Comparison of ENCODE assay signal across 30 cellular contexts in the genomic region with DNA sequence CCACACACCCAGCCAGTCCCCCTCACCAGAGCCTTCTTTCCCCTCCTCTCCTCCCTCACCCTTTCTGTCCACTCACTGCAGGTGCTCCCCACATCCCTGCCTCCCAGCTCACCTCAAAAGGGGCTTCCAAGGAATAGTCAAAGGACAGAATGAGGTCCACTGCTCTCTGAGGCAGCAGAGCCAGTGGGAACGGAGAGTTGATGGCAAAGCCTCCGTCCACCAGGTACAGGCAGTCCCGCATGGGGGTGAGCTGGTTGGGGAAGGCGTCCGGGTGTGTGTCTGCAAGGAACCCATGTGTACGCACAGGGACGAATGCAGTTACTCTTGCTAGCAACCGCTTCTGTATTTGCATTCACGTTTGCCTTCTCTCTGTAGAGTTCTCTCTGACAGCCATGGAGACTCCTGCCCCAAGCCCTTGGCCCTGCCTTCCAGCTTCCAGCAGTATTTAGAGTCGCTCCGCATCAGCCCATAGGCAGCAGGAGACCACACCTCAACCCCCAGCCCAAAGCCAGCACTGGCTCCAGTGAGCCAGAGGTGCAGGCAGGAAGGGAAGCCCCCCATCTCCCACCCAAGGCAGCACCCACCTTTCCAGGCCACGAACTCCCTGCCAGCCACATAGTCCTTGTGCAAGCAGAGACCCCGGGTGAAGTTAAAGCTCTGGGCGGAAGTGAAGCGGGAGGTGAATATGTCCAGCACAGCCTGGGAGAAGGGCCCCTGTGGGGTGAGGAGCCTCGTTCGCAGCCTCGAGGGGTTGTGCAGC. TPM values are rescaled to one million over a fixed set of nuclear protein-coding genes. Genes with fewer than 3 reads are reported as not detected.
"Had no signal": no experiment of that assay in that cellular context is flagged by ENCODE, and none has a peak within 500 bp of the region (broad histone marks: within the 10 kb centered on the region; RNA-seq: fewer than 3 reads in every experiment).

No MANE protein-coding gene starts in this region.

- H3K4me1 Mint-ChIP-seq: activated T-helper 17 cell treated with anti-CD3 and anti-CD28 coated beads, Interleukin-2, amount 50 U/mL, for 72 hours; brain; stimulated activated effector memory CD8-positive, alpha-beta T cell treated with anti-CD3 and anti-CD28 coated beads, Interleukin-12 subunit alpha, Interleukin-12 subunit beta, amount 100 ng/mL, for 72 hours had no signal

- H3K4me3 Mint-ChIP-seq: activated T-cell treated with anti-CD3 and anti-CD28 coated beads, Interleukin-2, amount 50 U/mL, for 24 hours; activated T-helper 17 cell treated with anti-CD3 and anti-CD28 coated beads, Interleukin-2, amount 50 U/mL, for 72 hours; brain; naive thymus-derived CD8-positive, alpha-beta T cell; stimulated activated effector memory CD8-positive, alpha-beta T cell treated with anti-CD3 and anti-CD28 coated beads, Interleukin-12 subunit alpha, Interleukin-12 subunit beta, amount 100 ng/mL, for 72 hours; stimulated activated naive CD8-positive, alpha-beta T cell treated with anti-CD3 and anti-CD28 coated beads, Interleukin-15, amount 100 ng/mL, for 72 hours had no signal

- H3K27me3 ChIP-seq: left lung, pancreas, transverse colon, vagina had no signal

- H3K27me3 Mint-ChIP-seq: activated T-helper 17 cell treated with anti-CD3 and anti-CD28 coated beads, Interleukin-2, amount 50 U/mL, for 72 hours; stimulated activated naive CD8-positive, alpha-beta T cell treated with anti-CD3 and anti-CD28 coated beads, Interleukin-15, amount 100 ng/mL, for 72 hours had no signal

- FAIRE-seq: pancreas, TTC549 had no signal

- H3K27ac ChIP-seq: foreskin keratinocyte, left lung, pancreas, skin epidermis, transverse colon, vagina, WERI-Rb-1 had no signal

- DNase-seq: activated CD4-positive, alpha-beta T cell treated with anti-CD3 and anti-CD28 coated beads for 1 hour; activated CD4-positive, alpha-beta T cell treated with anti-CD3 and anti-CD28 coated beads, Interleukin-2, amount 50 U/mL, for 4 hours; activated CD8-positive, alpha-beta memory T cell treated with anti-CD3 and anti-CD28 coated beads for 24 hours; activated CD8-positive, alpha-beta memory T cell treated with anti-CD3 and anti-CD28 coated beads, Interleukin-2, amount 50 U/mL, for 4 hours; activated naive CD4-positive, alpha-beta T cell treated with Interleukin-2 at 50 U/mL for 16 hours; activated T-cell treated with anti-CD3 and anti-CD28 coated beads, Interleukin-2, amount 50 U/mL, for 24 hours; caudate nucleus; dermis blood vessel endothelial cell; effector CD8-positive, alpha-beta T cell; foreskin keratinocyte; kidney glomerular epithelial cell; left lung; right cardiac atrium; stimulated activated CD4-positive, alpha-beta T cell treated with anti-CD3 and anti-CD28 coated beads, Interleukin-2, amount 100 ng/mL, for 24 hours; stimulated activated naive CD8-positive, alpha-beta T cell treated with anti-CD3 and anti-CD28 coated beads, Interleukin-15, amount 100 ng/mL, for 72 hours; T-helper 1 cell; transverse colon; WERI-Rb-1 had no signal

- H3K36me3 Mint-ChIP-seq: brain; naive thymus-derived CD8-positive, alpha-beta T cell; stimulated activated effector memory CD8-positive, alpha-beta T cell treated with anti-CD3 and anti-CD28 coated beads, Interleukin-12 subunit alpha, Interleukin-12 subunit beta, amount 100 ng/mL, for 72 hours had no signal

- H3K9me3 Mint-ChIP-seq: activated T-cell treated with anti-CD3 and anti-CD28 coated beads, Interleukin-2, amount 50 U/mL, for 24 hours; activated T-helper 17 cell treated with anti-CD3 and anti-CD28 coated beads, Interleukin-2, amount 50 U/mL, for 72 hours; naive thymus-derived CD8-positive, alpha-beta T cell; stimulated activated effector memory CD8-positive, alpha-beta T cell treated with anti-CD3 and anti-CD28 coated beads, Interleukin-12 subunit alpha, Interleukin-12 subunit beta, amount 100 ng/mL, for 72 hours; stimulated activated naive CD8-positive, alpha-beta T cell treated with anti-CD3 and anti-CD28 coated beads, Interleukin-15, amount 100 ng/mL, for 72 hours had no signal

- H3K9me3 ChIP-seq: left lung, pancreas, transverse colon, vagina had no signal

- H3K4me1 ChIP-seq: foreskin keratinocyte, left lung, pancreas, vagina had no signal

- ATAC-seq: activated T-helper 17 cell treated with anti-CD3 and anti-CD28 coated beads, Interleukin-2, amount 50 U/mL, for 72 hours; foreskin keratinocyte; left lung; naive thymus-derived CD8-positive, alpha-beta T cell; pancreas; right cardiac atrium; stimulated activated effector memory CD8-positive, alpha-beta T cell treated with anti-CD3 and anti-CD28 coated beads, Interleukin-12 subunit alpha, Interleukin-12 subunit beta, amount 100 ng/mL, for 72 hours; stimulated activated naive CD8-positive, alpha-beta T cell treated with anti-CD3 and anti-CD28 coated beads, Interleukin-15, amount 100 ng/mL, for 72 hours had no signal

- H3K27ac Mint-ChIP-seq: activated T-cell treated with anti-CD3 and anti-CD28 coated beads, Interleukin-2, amount 50 U/mL, for 24 hours; activated T-helper 17 cell treated with anti-CD3 and anti-CD28 coated beads, Interleukin-2, amount 50 U/mL, for 72 hours; brain; naive thymus-derived CD8-positive, alpha-beta T cell; stimulated activated effector memory CD8-positive, alpha-beta T cell treated with anti-CD3 and anti-CD28 coated beads, Interleukin-12 subunit alpha, Interleukin-12 subunit beta, amount 100 ng/mL, for 72 hours had no signal

- H3K4me3 ChIP-seq: left lung, lung, pancreas, skin epidermis, transverse colon, vagina had no signal

- H3K36me3 ChIP-seq: pancreas, transverse colon, vagina, WERI-Rb-1 had no signal

RNA-seq across cellular contexts. Expression of gene PLA2G4F, which starts 12.4 kb away (rescaled TPM):
- total RNA-seq: activated T-helper 17 cell treated with anti-CD3 and anti-CD28 coated beads, Interleukin-2, amount 50 U/mL, for 72 hours; aorta; dermis blood vessel endothelial cell; glomerular endothelial cell; naive thymus-derived CD8-positive, alpha-beta T cell; pulmonary artery endothelial cell had no signal

RNA-seq across cellular contexts. Expression of gene PLA2G4D, which starts 49.7 kb away (rescaled TPM):
- total RNA-seq: aorta; glomerular endothelial cell; naive thymus-derived CD8-positive, alpha-beta T cell; pulmonary artery endothelial cell; right cardiac atrium had no signal
- polyA plus RNA-seq: aorta; naive thymus-derived CD8-positive, alpha-beta T cell; right cardiac atrium had no signal
